26 cellular contexts compared by ENCODE assay signal in the genomic region with DNA sequence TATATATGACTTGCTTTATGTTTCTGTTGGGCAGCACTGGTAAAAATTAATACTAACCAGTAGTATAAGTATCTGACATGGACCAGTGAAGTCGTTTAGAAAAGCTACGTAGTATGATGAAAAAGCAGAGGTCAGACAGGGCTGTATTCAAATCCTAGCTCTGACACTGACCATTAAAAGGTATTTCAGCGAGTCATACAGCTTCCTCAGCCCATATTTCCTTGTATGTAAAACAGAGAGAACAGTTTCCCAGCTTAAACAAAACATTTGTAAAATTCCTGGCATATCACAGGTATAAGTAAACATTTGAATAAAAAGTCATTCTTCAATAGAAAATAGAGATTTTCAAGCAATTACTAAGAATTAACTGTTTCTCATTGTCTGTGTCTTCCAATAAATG. TPM values are rescaled to one million over a fixed set of nuclear protein-coding genes. Genes with fewer than 3 reads are reported as not detected.
A peak's percentile ranks its signal among the peaks of the same experiment; 100 is the strongest.
DNase-seq lines count a peak whose midpoint lies in the region; ATAC-seq, FAIRE-seq and TF ChIP-seq lines count a peak whose summit lies in the region.
"Had no signal": no experiment of that assay in that cellular context is flagged by ENCODE, and none has a peak within 500 bp of the region (broad histone marks: within the 10 kb centered on the region; RNA-seq: fewer than 3 reads in every experiment).

No MANE protein-coding gene starts in this region.

- no TSS peak for BruUV-seq in endothelial cell of umbilical vein (replicated peaks; lab: Mats Ljungman, UMichigan)

- peak overlapping the region; percentile 21 for H3K27ac ChIP-seq in endothelial cell of umbilical vein (ENCODE audit: insufficient read depth, low read depth, low read length)
- no peak overlapping the region for H3K27ac ChIP-seq in mesendoderm (ENCODE audit: low read depth, low read length)
- H3K27ac ChIP-seq: KMS-11, spleen, thyroid gland had no signal

- no peak overlapping the region for H4K5ac ChIP-seq in mesendoderm (ENCODE audit: low read length)

- peaks cover 3% of the 10 kb centered on the region for H3K27me3 Mint-ChIP-seq in type B pancreatic cell
- H3K27me3 Mint-ChIP-seq: brain had no signal

- peaks cover under 1% of the 10 kb centered on the region in 2 experiments for H3K36me3 ChIP-seq in endothelial cell of umbilical vein (ENCODE audit: control insufficient read depth in 2 of 2, extremely low read depth in 1 of 2, insufficient read depth in 2 of 2, low read length in 2 of 2)
- H3K36me3 ChIP-seq in mesendoderm (ENCODE audit: control insufficient read depth, insufficient read depth, low read length), result no peaks in the 10 kb centered on the region
- H3K36me3 ChIP-seq in mucosa of descending colon (ENCODE audit: low read depth), result no peaks in the 10 kb centered on the region
- H3K36me3 ChIP-seq: spleen, thyroid gland had no signal

- no peaks in the 10 kb centered on the region for H3K79me1 ChIP-seq in mesendoderm (ENCODE audit: low read length)

- H3K18ac ChIP-seq in mesendoderm (ENCODE audit: low read length), result no peak overlapping the region

- no peak overlapping the region for H3K27ac Mint-ChIP-seq in type B pancreatic cell
- H3K27ac Mint-ChIP-seq: activated naive CD4-positive, alpha-beta T cell treated with anti-CD3 and anti-CD28 coated beads, Interleukin-2, amount 50 U/mL, for 24 hours; brain; naive thymus-derived CD4-positive, alpha-beta T cell; T-helper 17 cell had no signal

- no peaks in the 10 kb centered on the region for H4K20me1 ChIP-seq in endothelial cell of umbilical vein (replicated peaks; ENCODE audit: control insufficient read depth, extremely low read depth, insufficient read depth, low read length)

- peaks cover 3% of the 10 kb centered on the region for H3K36me3 Mint-ChIP-seq in type B pancreatic cell
- H3K36me3 Mint-ChIP-seq: activated naive CD4-positive, alpha-beta T cell treated with anti-CD3 and anti-CD28 coated beads, Interleukin-2, amount 50 U/mL, for 24 hours; brain; naive thymus-derived CD4-positive, alpha-beta T cell had no signal

- POLR2A ChIA-PET in AG04449 (lab: Yijun Ruan, JAX) (no interaction called here), endothelial cell of umbilical vein (lab: Charles Lee) (no interaction called here)

- no peak overlapping the region for H2AK5ac ChIP-seq in mesendoderm (ENCODE audit: low read length)

- peaks cover 45% of the 10 kb centered on the region for H3K79me2 ChIP-seq in endothelial cell of umbilical vein (ENCODE audit: control insufficient read depth, insufficient read depth, low read length)
- no peaks in the 10 kb centered on the region for H3K79me2 ChIP-seq in mesendoderm (ENCODE audit: control insufficient read depth, insufficient read depth, low read length)

- H2BK120ac ChIP-seq in mesendoderm (ENCODE audit: low read depth, low read length), result no peak overlapping the region

- no peaks in the 10 kb centered on the region for H3K9me1 ChIP-seq in endothelial cell of umbilical vein (replicated peaks; ENCODE audit: control insufficient read depth, extremely low read depth, insufficient read depth, low read length)

- dilution Hi-C loops in endothelial cell of umbilical vein (cut with MboI; ENCODE audit: extremely low pct_ligation_motif_present, low sequenced_read_pairs), result no loop called here

- no peak overlapping the region for H3K9ac ChIP-seq in endothelial cell of umbilical vein (replicated peaks; ENCODE audit: extremely low read depth, insufficient read depth, low read length)
- H3K9ac ChIP-seq in mesendoderm (ENCODE audit: low read length), result no peak overlapping the region
- H3K9ac ChIP-seq: KMS-11 had no signal

- peak overlapping the region; percentile 45 for H3K4me2 ChIP-seq in endothelial cell of umbilical vein (ENCODE audit: insufficient read depth, low read length)
- H3K4me2 ChIP-seq in mesendoderm (ENCODE audit: low read length), result no peak overlapping the region
- H3K4me2 ChIP-seq: KMS-11 had no signal

- H3K23ac ChIP-seq in mesendoderm (ENCODE audit: low read length), result no peak overlapping the region

- TF ChIP-seq CTCF in AG04449 (IDR thresholded peaks at IDR 0.05; ENCODE audit: insufficient read depth, low read length, missing control alignments) (no peak), endothelial cell of umbilical vein (IDR thresholded peaks at IDR 0.05; ENCODE audit: extremely low read depth in 1 of 2, insufficient read depth in 1 of 2, low read depth in 1 of 2, low read length in 2 of 2) (no peak), mucosa of descending colon (IDR thresholded peaks at IDR 0.05) (no peak), type B pancreatic cell (conservative IDR thresholded peaks at IDR 0.05) (no peak)

- no peak for FAIRE-seq in endothelial cell of umbilical vein (lab: Jason Lieb, UNC)
- FAIRE-seq: A204.1, HTR-8/SVneo had no signal

- no peak overlapping the region for H2AFZ ChIP-seq in endothelial cell of umbilical vein (ENCODE audit: low read depth, low read length)

- no peak overlapping the region for H2BK5ac ChIP-seq in mesendoderm (ENCODE audit: low read length)

- CTCF ChIA-PET in AG04449 (lab: Yijun Ruan, JAX) (no interaction called here), endothelial cell of umbilical vein (lab: Charles Lee) (interaction anchor here (1.7 to 1.8 kb wide), 2 partner anchors 53 to 128 kb away, joined by 5 read pairs; no protein-coding TSS in a partner anchor)

- no peak overlapping the region for H3K4me3 Mint-ChIP-seq in type B pancreatic cell
- H3K4me3 Mint-ChIP-seq: activated naive CD4-positive, alpha-beta T cell treated with anti-CD3 and anti-CD28 coated beads, Interleukin-2, amount 50 U/mL, for 24 hours; brain; naive thymus-derived CD4-positive, alpha-beta T cell; T-helper 17 cell had no signal

- H3K27me3 ChIP-seq in endothelial cell of umbilical vein (ENCODE audit: control insufficient read depth in 2 of 2, insufficient read depth in 2 of 2, low read length in 2 of 2) (no peaks in the 10 kb centered on the region), mesendoderm (ENCODE audit: insufficient read depth, low read length, poor library complexity) (no peaks in the 10 kb centered on the region)
- H3K27me3 ChIP-seq: thyroid gland had no signal

- peaks cover 16% of the 10 kb centered on the region for H3K4me1 Mint-ChIP-seq in type B pancreatic cell (ENCODE audit: unreplicated experiment)
- H3K4me1 Mint-ChIP-seq: activated naive CD4-positive, alpha-beta T cell treated with anti-CD3 and anti-CD28 coated beads, Interleukin-2, amount 50 U/mL, for 24 hours; T-helper 17 cell had no signal

- H3K9me3 ChIP-seq in endothelial cell of umbilical vein (replicated peaks; ENCODE audit: control insufficient read depth, insufficient read depth, low read length), result no peaks in the 10 kb centered on the region
- H3K9me3 ChIP-seq in mucosa of descending colon, result no peaks in the 10 kb centered on the region
- H3K9me3 ChIP-seq: spleen, thyroid gland had no signal

- TF ChIP-seq POLR2A in endothelial cell of umbilical vein (IDR thresholded peaks at IDR 0.05; ENCODE audit: low read depth, low read length), result no peak

- H4K8ac ChIP-seq in mesendoderm (ENCODE audit: low read depth, low read length), result no peak overlapping the region

- H3K4ac ChIP-seq in mesendoderm (ENCODE audit: low read depth, low read length), result no peak overlapping the region

- H3K56ac ChIP-seq in mesendoderm (ENCODE audit: low read length), result peak overlapping the region; percentile 17

- DNase-seq in AG04449 (ENCODE audit: low read depth, low spot score) (peak; percentile 3), M059J (ENCODE audit: low read depth) (peak; percentile 5), endothelial cell of umbilical vein (ENCODE audit: low read depth, low spot score) (peak; percentile 53), mesendoderm (peak; percentile 49), hypothalamus (lab: John Stamatoyannopoulos, UW) (no peak), mucosa of descending colon (no peak), type B pancreatic cell (ENCODE audit: extremely low spot score, unreplicated experiment) (no peak)
- DNase-seq: activated CD4-positive, alpha-beta T cell treated with anti-CD3 and anti-CD28 coated beads for 4 hours; C1 segment of cervical spinal cord; islet precursor cell; mesenchymal stem cell; MV-4-11; naive thymus-derived CD4-positive, alpha-beta T cell; NCI-H524 treated with DMSO at 0.1 percent for 48 hours; occipital lobe; spleen; stimulated activated CD4-positive, alpha-beta T cell treated with anti-CD3 and anti-CD28 coated beads, Interleukin-4, amount 100 ng/mL, for 24 hours; stimulated activated naive CD4-positive, alpha-beta T cell treated with Interleukin-2 at 50 U/mL for 16 hours; T-helper 17 cell; thyroid gland had no signal

- H3K4me1 ChIP-seq in endothelial cell of umbilical vein (ENCODE audit: control insufficient read depth, extremely low read depth, insufficient read depth, low read length) (peaks cover 47% of the 10 kb centered on the region), mesendoderm (ENCODE audit: control insufficient read depth, low read depth, low read length) (no peaks in the 10 kb centered on the region), mucosa of descending colon (ENCODE audit: low read depth) (no peaks in the 10 kb centered on the region)
- H3K4me1 ChIP-seq: spleen had no signal

- WGBS in mesendoderm (ENCODE audit: extremely low coverage, insufficient coverage, low lambda C conversion rate), result no CpG with 5 or more reads among the region's 3 CpGs

- ATAC-seq in mucosa of descending colon, result no peak
- no peak for ATAC-seq in GM21619 (IDR thresholded peaks at IDR 0.05; ENCODE audit: unreplicated experiment)
- ATAC-seq: naive thymus-derived CD4-positive, alpha-beta T cell; T-helper 17 cell had no signal

- H3K9me3 Mint-ChIP-seq in type B pancreatic cell, result no peaks in the 10 kb centered on the region
- H3K9me3 Mint-ChIP-seq: activated naive CD4-positive, alpha-beta T cell treated with anti-CD3 and anti-CD28 coated beads, Interleukin-2, amount 50 U/mL, for 24 hours; brain had no signal

- intact Hi-C loops in endothelial cell of umbilical vein (cut with micrococcal nuclease) (no loop called here), mucosa of descending colon (cut with DNase I, micrococcal nuclease) (no loop called here)

- H3K4me3 ChIP-seq in AG04449 (ENCODE audit: low read depth, low read length) (no peak overlapping the region), endothelial cell of umbilical vein (replicated peaks in 1 of 3; ENCODE audit: insufficient read depth in 1 of 3, low read depth in 1 of 3, low read length in 3 of 3) (no peak overlapping the region), mesendoderm (ENCODE audit: low read length) (no peak overlapping the region), mucosa of descending colon (no peak overlapping the region)
- H3K4me3 ChIP-seq: spleen, thyroid gland had no signal

- H2BK15ac ChIP-seq in mesendoderm (replicated peaks; ENCODE audit: low read depth), result peak overlapping the region; percentile 36

RNA-seq across cellular contexts. Expression of gene NOX4, which starts 4.2 kb away (rescaled TPM):
- not detected in 2 replicates for total RNA-seq in M059J (2014; rRNA removed; shearing (Covaris generic))
- total RNA-seq in endothelial cell of umbilical vein (34.0 and 47.7 TPM in 2 replicates), mucosa of descending colon (1 to 10 TPM in 1 of 3 donors, under 1 TPM in 1, not detected in 1; 0.65 to 1.2 TPM), type B pancreatic cell (ENCODE audit: low replicate concordance) (3.4 and 3.7 TPM in 2 replicates)
- 20.5 and 21.2 TPM in 2 replicates for polyA plus RNA-seq in endothelial cell of umbilical vein
- 16.6 and 17.5 TPM in 2 replicates for polyA plus RNA-seq in endothelial cell of umbilical vein (2011; cell fraction: cytosol; rRNA removed)
- 32.8 and 35.9 TPM in 2 replicates for polyA plus RNA-seq in endothelial cell of umbilical vein (2011; cell fraction: nucleus; rRNA removed)
- 33.0 and 40.9 TPM in 2 replicates for polyA plus RNA-seq in endothelial cell of umbilical vein (2012)
- polyA minus RNA-seq in endothelial cell of umbilical vein, result 54.0 and 56.8 TPM in 2 replicates
- not detected for polyA minus RNA-seq in endothelial cell of umbilical vein (2011; cell fraction: cytosol; rRNA and poly(A)+ RNA removed)
- 114 and 123 TPM in 2 replicates for polyA minus RNA-seq in endothelial cell of umbilical vein (2011; cell fraction: nucleus; rRNA and poly(A)+ RNA removed)
- 2.8 TPM for polyA plus RNA-seq in mesendoderm (2013, experiment 1 of 2)
- 2.9 TPM for polyA plus RNA-seq in mesendoderm (2013, experiment 2 of 2)
- total RNA-seq: naive thymus-derived CD4-positive, alpha-beta T cell; T-helper 17 cell had no signal
- polyA plus RNA-seq: naive thymus-derived CD4-positive, alpha-beta T cell had no signal

Comparison
In these comparisons a context has a peak if more than half of its experiments do, and no peak if none do; other contexts are left out.
1. DNase-seq: peak in AG04449 (single experiment), M059J (single experiment), endothelial cell of umbilical vein (single experiment) and mesendoderm (single experiment); none in hypothalamus (0 of 51), mucosa of descending colon (0 of 3) and type B pancreatic cell (single experiment).